In genomic region chr6:107847844-107848802, GRCh38 we compare ENCODE assay signal across 1 cellular context.
TF ChIP-seq lines count a peak whose summit lies in the region.

No MANE protein-coding gene starts in this region.

TF ChIP-seq in HepG2, 621 proteins besides CTCF, POLR2A, EP300 and RAD21 (continued from another document and continues in another):
- peak; percentile 64; the same call in 1 of the 2 replicates for TF ChIP-seq BCL3 (CRISPR knock-in tag; IDR thresholded peaks at IDR 0.05)
- TF ChIP-seq ZNF816 (CRISPR knock-in tag; IDR thresholded peaks at IDR 0.05; ENCODE audit: borderline replicate concordance): no peak; the same call in 1 of the 2 replicates
- TF ChIP-seq ZNF282 (IDR thresholded peaks at IDR 0.05; ENCODE audit: partially characterized antibody): no peak
- TF ChIP-seq ZNF274 (CRISPR knock-in tag; IDR thresholded peaks at IDR 0.05): 0 out of 2 replicates have a peak, but pooled peaks have one; percentile 32
- 0 out of 2 replicates have a peak, but pooled peaks have one; percentile 62 for TF ChIP-seq IRX3 (CRISPR knock-in tag; IDR thresholded peaks at IDR 0.05; ENCODE audit: borderline replicate concordance, low read depth)
- no peak for TF ChIP-seq ZNF619 (CRISPR knock-in tag; IDR thresholded peaks at IDR 0.05)
- TF ChIP-seq ARNT (IDR thresholded peaks at IDR 0.05): no peak
- no peak for TF ChIP-seq SOX13 (IDR thresholded peaks at IDR 0.05)
- peak in 1 of 2 experiments; percentile 21; a peak in 1 of 4 replicates for TF ChIP-seq SOX13 (CRISPR knock-in tag; conservative IDR thresholded peaks at IDR 0.05 in 1 of 2, IDR thresholded peaks at IDR 0.05 in 1 of 2)
- TF ChIP-seq SETDB1 (CRISPR knock-in tag; IDR thresholded peaks at IDR 0.05; ENCODE audit: borderline replicate concordance): 0 out of 2 replicates have a peak, but pooled peaks have one; percentile 70
- TF ChIP-seq CCAR2 (optimal IDR thresholded peaks at IDR 0.05; ENCODE audit: low read depth, low read length): no peak
- TF ChIP-seq POGZ (CRISPR knock-in tag; IDR thresholded peaks at IDR 0.05): peak; percentile 63; the same call in 1 of the 2 replicates
- peak; percentile 79; the same call in 1 of the 2 replicates for TF ChIP-seq ZNF607 (CRISPR knock-in tag; IDR thresholded peaks at IDR 0.05; ENCODE audit: borderline replicate concordance)
- TF ChIP-seq HNF4A (CRISPR knock-in tag; IDR thresholded peaks at IDR 0.05): peak; percentile 70
- TF ChIP-seq ZSCAN9 (CRISPR knock-in tag; IDR thresholded peaks at IDR 0.05; ENCODE audit: borderline replicate concordance): peak; percentile 38; the same call in 1 of the 2 replicates
- TF ChIP-seq MTA1 (CRISPR knock-in tag; IDR thresholded peaks at IDR 0.05; ENCODE audit: borderline replicate concordance): peak; percentile 60; the same call in 1 of the 2 replicates
- peak; percentile 62 for TF ChIP-seq ZNF280B (CRISPR knock-in tag; IDR thresholded peaks at IDR 0.05; ENCODE audit: borderline replicate concordance)
- TF ChIP-seq ZBTB38 (CRISPR knock-in tag; IDR thresholded peaks at IDR 0.05): peak; percentile 32; the same call in 1 of the 2 replicates
- TF ChIP-seq KAT7 (CRISPR knock-in tag; IDR thresholded peaks at IDR 0.05; ENCODE audit: borderline replicate concordance): peak; percentile 55; the same call in 1 of the 2 replicates
- peak; percentile 38; the same call in 1 of the 2 replicates for TF ChIP-seq FOXA3 (CRISPR knock-in tag; IDR thresholded peaks at IDR 0.05)
- peak; percentile 67; the same call in 1 of the 2 replicates for TF ChIP-seq ZNF556 (CRISPR knock-in tag; IDR thresholded peaks at IDR 0.05; ENCODE audit: borderline replicate concordance)
- TF ChIP-seq CBX2 (IDR thresholded peaks at IDR 0.05; ENCODE audit: low read depth, low read length): no peak
- TF ChIP-seq CBX2 (CRISPR knock-in tag; IDR thresholded peaks at IDR 0.05; ENCODE audit: low read depth): peak; percentile 96
- peak; percentile 53; the same call in 1 of the 2 replicates for TF ChIP-seq SMC3 (IDR thresholded peaks at IDR 0.05; ENCODE audit: low read length)
- TF ChIP-seq NR3C1 (CRISPR knock-in tag; IDR thresholded peaks at IDR 0.05): no peak
- TF ChIP-seq NFIC (IDR thresholded peaks at IDR 0.05; ENCODE audit: low read length): no peak
- TF ChIP-seq ELF3 (CRISPR knock-in tag; IDR thresholded peaks at IDR 0.05): peak; percentile 61
- TF ChIP-seq CREB3 (CRISPR knock-in tag; IDR thresholded peaks at IDR 0.05): no peak
- TF ChIP-seq ZNF691 (CRISPR knock-in tag; IDR thresholded peaks at IDR 0.05; ENCODE audit: borderline replicate concordance, low read depth): peak; percentile 84; the same call in 1 of the 2 replicates
- peak; percentile 52; the same call in 1 of the 2 replicates for TF ChIP-seq FOXK1 (CRISPR knock-in tag; IDR thresholded peaks at IDR 0.05; ENCODE audit: borderline replicate concordance, low read depth)
- no peak for TF ChIP-seq NR2F2 (IDR thresholded peaks at IDR 0.05; ENCODE audit: borderline replicate concordance, low read depth)
- 0 out of 2 replicates have a peak, but pooled peaks have one; percentile 32 for TF ChIP-seq PHF21A (CRISPR knock-in tag; IDR thresholded peaks at IDR 0.05)
- peak; percentile 62 for TF ChIP-seq GABPA (IDR thresholded peaks at IDR 0.05; ENCODE audit: low read depth, low read length)
- TF ChIP-seq GABPA (CRISPR knock-in tag; IDR thresholded peaks at IDR 0.05; ENCODE audit: low read depth): peak; percentile 84
- no peak for TF ChIP-seq ZNF781 (CRISPR knock-in tag; IDR thresholded peaks at IDR 0.05; ENCODE audit: borderline replicate concordance, not compliant biosample characterization)
- TF ChIP-seq ZNF253 (CRISPR knock-in tag; IDR thresholded peaks at IDR 0.05; ENCODE audit: borderline replicate concordance): no peak
- peak; percentile 38; the same call in 1 of the 2 replicates for TF ChIP-seq ZNF788 (CRISPR knock-in tag; IDR thresholded peaks at IDR 0.05; ENCODE audit: borderline replicate concordance)
- TF ChIP-seq KDM4B (CRISPR knock-in tag; IDR thresholded peaks at IDR 0.05): 0 out of 2 replicates have a peak, but pooled peaks have one; percentile 57
- TF ChIP-seq YEATS2 (CRISPR knock-in tag; IDR thresholded peaks at IDR 0.05; ENCODE audit: borderline replicate concordance): peak; percentile 71; the same call in 1 of the 2 replicates
- 0 out of 2 replicates have a peak, but pooled peaks have one; percentile 55 for TF ChIP-seq CHCHD3 (CRISPR knock-in tag; IDR thresholded peaks at IDR 0.05)
- TF ChIP-seq TAF1 (CRISPR knock-in tag; IDR thresholded peaks at IDR 0.05): 0 out of 2 replicates have a peak, but pooled peaks have one; percentile 26
- 0 out of 2 replicates have a peak, but pooled peaks have one; percentile 34 for TF ChIP-seq DZIP1 (CRISPR knock-in tag; IDR thresholded peaks at IDR 0.05)
- no peak for TF ChIP-seq SRSF4 (IDR thresholded peaks at IDR 0.05; ENCODE audit: low read depth, low read length, poor library complexity, severe bottlenecking)
- TF ChIP-seq NRL (CRISPR knock-in tag; IDR thresholded peaks at IDR 0.05; ENCODE audit: borderline replicate concordance): peak; percentile 56
- 0 out of 2 replicates have a peak, but pooled peaks have one; percentile 37 for TF ChIP-seq ZNF329 (CRISPR knock-in tag; IDR thresholded peaks at IDR 0.05; ENCODE audit: low read depth)
- peak; percentile 61; the same call in 1 of the 2 replicates for TF ChIP-seq KMT2B (CRISPR knock-in tag; IDR thresholded peaks at IDR 0.05)
- 0 out of 2 replicates have a peak, but pooled peaks have one; percentile 35 for TF ChIP-seq ZNF609 (CRISPR knock-in tag; IDR thresholded peaks at IDR 0.05; ENCODE audit: borderline replicate concordance)
- 0 out of 2 replicates have a peak, but pooled peaks have one; percentile 38 for TF ChIP-seq ZBTB42 (CRISPR knock-in tag; IDR thresholded peaks at IDR 0.05)
- peak; percentile 31; the same call in 1 of the 2 replicates for TF ChIP-seq FOXO1 (CRISPR knock-in tag; IDR thresholded peaks at IDR 0.05)
- peak; percentile 36; the same call in 1 of the 2 replicates for TF ChIP-seq IKZF5 (CRISPR knock-in tag; IDR thresholded peaks at IDR 0.05)
- peak; percentile 70; the same call in 1 of the 2 replicates for TF ChIP-seq MIXL1 (CRISPR knock-in tag; IDR thresholded peaks at IDR 0.05)
- TF ChIP-seq HOXA3 (CRISPR knock-in tag; IDR thresholded peaks at IDR 0.05): peak; percentile 43; the same call in 1 of the 2 replicates
- TF ChIP-seq ZNF747 (CRISPR knock-in tag; IDR thresholded peaks at IDR 0.05; ENCODE audit: borderline replicate concordance): no peak
- no peak for TF ChIP-seq ZC3H13 (CRISPR knock-in tag; IDR thresholded peaks at IDR 0.05)
- TF ChIP-seq CCDC6 (CRISPR knock-in tag; IDR thresholded peaks at IDR 0.05): peak; percentile 76
- no peak for TF ChIP-seq BRCA1 (CRISPR knock-in tag; IDR thresholded peaks at IDR 0.05)
- TF ChIP-seq ZNF362 (CRISPR knock-in tag; IDR thresholded peaks at IDR 0.05; ENCODE audit: borderline replicate concordance): peak; percentile 54; the same call in 1 of the 2 replicates
- no peak for TF ChIP-seq ZNF235 (CRISPR knock-in tag; IDR thresholded peaks at IDR 0.05; ENCODE audit: borderline replicate concordance)
